ENCODE assay signal across 8 cellular contexts in the genomic region with DNA sequence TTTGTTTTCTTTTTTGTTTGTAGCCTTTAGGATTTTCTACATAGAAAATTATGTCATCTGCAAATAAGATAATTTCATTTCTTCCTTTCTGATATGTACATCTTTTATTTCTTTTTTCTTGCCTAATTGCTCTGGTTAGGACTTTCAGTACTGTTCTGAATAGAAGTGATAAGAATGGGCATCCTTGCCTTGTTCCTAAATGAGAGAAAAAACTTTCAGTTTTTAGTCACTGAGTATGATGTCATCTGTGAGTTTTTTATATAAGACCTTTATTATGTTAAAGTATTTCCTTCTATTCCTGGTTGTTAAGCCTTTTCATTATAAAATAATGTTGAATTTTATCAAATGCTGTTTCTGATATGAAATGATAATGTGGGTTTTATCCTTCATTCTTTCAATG.
"Had no signal": no experiment of that assay in that cellular context is flagged by ENCODE, and none has a peak within 500 bp of the region (broad histone marks: within the 10 kb centered on the region; RNA-seq: fewer than 3 reads in every experiment).

No MANE protein-coding gene starts in this region.

- ATAC-seq: HCT116, K562 had no signal

- H3K27ac ChIP-seq: HL-60 had no signal

- DNase-seq: GOT3, H7, IMR-90, KG1 had no signal

- H3K4me3 ChIP-seq: HAP-1, K562 had no signal

- FAIRE-seq: K562 had no signal

- H3K9me3 ChIP-seq: HAP-1 had no signal

- H3K4me1 ChIP-seq: HAP-1 had no signal

- H3K36me3 ChIP-seq: HAP-1 had no signal
